In genomic region chr1:92515796-92516201, GRCh38 we compare ENCODE assay signal across 1 cellular context.
TF ChIP-seq lines count a peak whose summit lies in the region.

No MANE protein-coding gene starts in this region.

TF ChIP-seq in K562, 482 proteins besides CTCF, POLR2A, EP300 and RAD21 (continued from another document):
- TF ChIP-seq JUND (IDR thresholded peaks at IDR 0.05; ENCODE audit: borderline replicate concordance, low read depth, low read length) (peak; percentile 38; the same call in 1 of the 2 replicates), JUND (tag; IDR thresholded peaks at IDR 0.05; ENCODE audit: borderline replicate concordance, low read depth, low read length) (no peak), NR2C1 (IDR thresholded peaks at IDR 0.05) (no peak), NR2C1 (tag; IDR thresholded peaks at IDR 0.05) (peak; percentile 59), ZNF134 (CRISPR knock-in tag; conservative IDR thresholded peaks at IDR 0.05) (no peak), SMAD3 (CRISPR knock-in tag; conservative IDR thresholded peaks at IDR 0.05) (0 out of 2 replicates have a peak, but pooled peaks have one; percentile 65), LCOR (CRISPR knock-in tag; IDR thresholded peaks at IDR 0.05) (no peak), TRIM24 (IDR thresholded peaks at IDR 0.05) (peak; percentile 75 to 84; a peak in 2 of 4 replicates), FOS (IDR thresholded peaks at IDR 0.05; ENCODE audit: extremely low read depth, insufficient read length) (no peak), CEBPB (tag; IDR thresholded peaks at IDR 0.05) (peak; percentile 87), GABPA (tag; conservative IDR thresholded peaks at IDR 0.05; ENCODE audit: low read depth) (peak; percentile 50; the same call in 1 of the 2 replicates), MEIS2 (IDR thresholded peaks at IDR 0.05; ENCODE audit: partially characterized antibody) (peak; percentile 44), MECOM (CRISPR knock-in tag; IDR thresholded peaks at IDR 0.05) (0 out of 2 replicates have a peak, but pooled peaks have one; percentile 4), ZNF239 (CRISPR knock-in tag; IDR thresholded peaks at IDR 0.05) (peak; percentile 36; the same call in 1 of the 2 replicates), HDAC8 (tag; IDR thresholded peaks at IDR 0.05) (0 out of 2 replicates have a peak, but pooled peaks have one; percentile 30), SMAD4 (CRISPR knock-in tag; conservative IDR thresholded peaks at IDR 0.05) (peak; percentile 72), ERF (CRISPR knock-in tag; IDR thresholded peaks at IDR 0.05) (no peak), CEBPG (CRISPR knock-in tag; IDR thresholded peaks at IDR 0.05) (peak; percentile 91), CEBPG (tag; conservative IDR thresholded peaks at IDR 0.05 in 1 of 2, IDR thresholded peaks at IDR 0.05 in 1 of 2) (peak; percentile 82 to 98)
- TF ChIP-seq, protein P1, sequence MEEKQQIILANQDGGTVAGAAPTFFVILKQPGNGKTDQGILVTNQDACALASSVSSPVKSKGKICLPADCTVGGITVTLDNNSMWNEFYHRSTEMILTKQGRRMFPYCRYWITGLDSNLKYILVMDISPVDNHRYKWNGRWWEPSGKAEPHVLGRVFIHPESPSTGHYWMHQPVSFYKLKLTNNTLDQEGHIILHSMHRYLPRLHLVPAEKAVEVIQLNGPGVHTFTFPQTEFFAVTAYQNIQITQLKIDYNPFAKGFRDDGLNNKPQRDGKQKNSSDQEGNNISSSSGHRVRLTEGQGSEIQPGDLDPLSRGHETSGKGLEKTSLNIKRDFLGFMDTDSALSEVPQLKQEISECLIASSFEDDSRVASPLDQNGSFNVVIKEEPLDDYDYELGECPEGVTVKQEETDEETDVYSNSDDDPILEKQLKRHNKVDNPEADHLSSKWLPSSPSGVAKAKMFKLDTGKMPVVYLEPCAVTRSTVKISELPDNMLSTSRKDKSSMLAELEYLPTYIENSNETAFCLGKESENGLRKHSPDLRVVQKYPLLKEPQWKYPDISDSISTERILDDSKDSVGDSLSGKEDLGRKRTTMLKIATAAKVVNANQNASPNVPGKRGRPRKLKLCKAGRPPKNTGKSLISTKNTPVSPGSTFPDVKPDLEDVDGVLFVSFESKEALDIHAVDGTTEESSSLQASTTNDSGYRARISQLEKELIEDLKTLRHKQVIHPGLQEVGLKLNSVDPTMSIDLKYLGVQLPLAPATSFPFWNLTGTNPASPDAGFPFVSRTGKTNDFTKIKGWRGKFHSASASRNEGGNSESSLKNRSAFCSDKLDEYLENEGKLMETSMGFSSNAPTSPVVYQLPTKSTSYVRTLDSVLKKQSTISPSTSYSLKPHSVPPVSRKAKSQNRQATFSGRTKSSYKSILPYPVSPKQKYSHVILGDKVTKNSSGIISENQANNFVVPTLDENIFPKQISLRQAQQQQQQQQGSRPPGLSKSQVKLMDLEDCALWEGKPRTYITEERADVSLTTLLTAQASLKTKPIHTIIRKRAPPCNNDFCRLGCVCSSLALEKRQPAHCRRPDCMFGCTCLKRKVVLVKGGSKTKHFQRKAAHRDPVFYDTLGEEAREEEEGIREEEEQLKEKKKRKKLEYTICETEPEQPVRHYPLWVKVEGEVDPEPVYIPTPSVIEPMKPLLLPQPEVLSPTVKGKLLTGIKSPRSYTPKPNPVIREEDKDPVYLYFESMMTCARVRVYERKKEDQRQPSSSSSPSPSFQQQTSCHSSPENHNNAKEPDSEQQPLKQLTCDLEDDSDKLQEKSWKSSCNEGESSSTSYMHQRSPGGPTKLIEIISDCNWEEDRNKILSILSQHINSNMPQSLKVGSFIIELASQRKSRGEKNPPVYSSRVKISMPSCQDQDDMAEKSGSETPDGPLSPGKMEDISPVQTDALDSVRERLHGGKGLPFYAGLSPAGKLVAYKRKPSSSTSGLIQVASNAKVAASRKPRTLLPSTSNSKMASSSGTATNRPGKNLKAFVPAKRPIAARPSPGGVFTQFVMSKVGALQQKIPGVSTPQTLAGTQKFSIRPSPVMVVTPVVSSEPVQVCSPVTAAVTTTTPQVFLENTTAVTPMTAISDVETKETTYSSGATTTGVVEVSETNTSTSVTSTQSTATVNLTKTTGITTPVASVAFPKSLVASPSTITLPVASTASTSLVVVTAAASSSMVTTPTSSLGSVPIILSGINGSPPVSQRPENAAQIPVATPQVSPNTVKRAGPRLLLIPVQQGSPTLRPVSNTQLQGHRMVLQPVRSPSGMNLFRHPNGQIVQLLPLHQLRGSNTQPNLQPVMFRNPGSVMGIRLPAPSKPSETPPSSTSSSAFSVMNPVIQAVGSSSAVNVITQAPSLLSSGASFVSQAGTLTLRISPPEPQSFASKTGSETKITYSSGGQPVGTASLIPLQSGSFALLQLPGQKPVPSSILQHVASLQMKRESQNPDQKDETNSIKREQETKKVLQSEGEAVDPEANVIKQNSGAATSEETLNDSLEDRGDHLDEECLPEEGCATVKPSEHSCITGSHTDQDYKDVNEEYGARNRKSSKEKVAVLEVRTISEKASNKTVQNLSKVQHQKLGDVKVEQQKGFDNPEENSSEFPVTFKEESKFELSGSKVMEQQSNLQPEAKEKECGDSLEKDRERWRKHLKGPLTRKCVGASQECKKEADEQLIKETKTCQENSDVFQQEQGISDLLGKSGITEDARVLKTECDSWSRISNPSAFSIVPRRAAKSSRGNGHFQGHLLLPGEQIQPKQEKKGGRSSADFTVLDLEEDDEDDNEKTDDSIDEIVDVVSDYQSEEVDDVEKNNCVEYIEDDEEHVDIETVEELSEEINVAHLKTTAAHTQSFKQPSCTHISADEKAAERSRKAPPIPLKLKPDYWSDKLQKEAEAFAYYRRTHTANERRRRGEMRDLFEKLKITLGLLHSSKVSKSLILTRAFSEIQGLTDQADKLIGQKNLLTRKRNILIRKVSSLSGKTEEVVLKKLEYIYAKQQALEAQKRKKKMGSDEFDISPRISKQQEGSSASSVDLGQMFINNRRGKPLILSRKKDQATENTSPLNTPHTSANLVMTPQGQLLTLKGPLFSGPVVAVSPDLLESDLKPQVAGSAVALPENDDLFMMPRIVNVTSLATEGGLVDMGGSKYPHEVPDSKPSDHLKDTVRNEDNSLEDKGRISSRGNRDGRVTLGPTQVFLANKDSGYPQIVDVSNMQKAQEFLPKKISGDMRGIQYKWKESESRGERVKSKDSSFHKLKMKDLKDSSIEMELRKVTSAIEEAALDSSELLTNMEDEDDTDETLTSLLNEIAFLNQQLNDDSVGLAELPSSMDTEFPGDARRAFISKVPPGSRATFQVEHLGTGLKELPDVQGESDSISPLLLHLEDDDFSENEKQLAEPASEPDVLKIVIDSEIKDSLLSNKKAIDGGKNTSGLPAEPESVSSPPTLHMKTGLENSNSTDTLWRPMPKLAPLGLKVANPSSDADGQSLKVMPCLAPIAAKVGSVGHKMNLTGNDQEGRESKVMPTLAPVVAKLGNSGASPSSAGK (IDR thresholded peaks at IDR 0.05) = no peak
